Comparison of ENCODE assay signal across 24 cellular contexts in genomic region chr4:119693127-119693526, GRCh38.
A peak's percentile ranks its signal among the peaks of the same experiment; 100 is the strongest.
DNase-seq lines count a peak whose midpoint lies in the region; ATAC-seq and TF ChIP-seq lines count a peak whose summit lies in the region.
"Had no signal": no experiment of that assay in that cellular context is flagged by ENCODE, and none has a peak within 500 bp of the region (broad histone marks: within the 10 kb centered on the region; RNA-seq: fewer than 3 reads in every experiment).

No MANE protein-coding gene starts in this region.

- H3K4me3 ChIP-seq in heart left ventricle (peak overlapping the region in 8 of 12 donors; percentile 9 to 46 (median 32)), right cardiac atrium (ENCODE audit: low read length) (no peak overlapping the region), astrocyte of the spinal cord (ENCODE audit: low read depth, low read length) (no peak overlapping the region), upper lobe of right lung (peak overlapping the region; percentile 11)
- H3K4me3 ChIP-seq: esophagus squamous epithelium, prostate gland had no signal

- peak overlapping the region in 9 of 12 donors; percentile 9 to 64 (median 40) for H3K27ac ChIP-seq in heart left ventricle
- no peak overlapping the region for H3K27ac ChIP-seq in right cardiac atrium (ENCODE audit: low read length)
- H3K27ac ChIP-seq in upper lobe of right lung = no peak overlapping the region
- H3K27ac ChIP-seq in CD4-positive, alpha-beta T cell (ENCODE audit: low read depth, low read length) = no peak overlapping the region
- H3K27ac ChIP-seq: esophagus squamous epithelium, prostate gland, RWPE1 had no signal

- no peak overlapping the region for H3K27ac Mint-ChIP-seq in activated CD4-positive, alpha-beta T cell treated with anti-CD3 and anti-CD28 coated beads, Interleukin-2, amount 10 ng/mL, durations not matched to agents 24 days and 14 days
- no peak overlapping the region for H3K27ac Mint-ChIP-seq in CD4-positive, alpha-beta T cell
- H3K27ac Mint-ChIP-seq in stimulated activated naive B cell treated with anti-CD40 and anti-IgM and Interleukin-4, amounts not matched to agents 10 μg/mL and 1 μg/mL and 100 μg/mL, for 72 hours = no peak overlapping the region
- H3K27ac Mint-ChIP-seq: CD8-positive, alpha-beta T cell; naive thymus-derived CD4-positive, alpha-beta T cell had no signal

- no peaks in the 10 kb centered on the region for H3K36me3 ChIP-seq in heart left ventricle
- no peaks in the 10 kb centered on the region for H3K36me3 ChIP-seq in upper lobe of right lung
- H3K36me3 ChIP-seq: esophagus squamous epithelium, prostate gland had no signal

- no peak overlapping the region for H3K4me3 Mint-ChIP-seq in activated CD4-positive, alpha-beta T cell treated with anti-CD3 and anti-CD28 coated beads, Interleukin-2, amount 10 ng/mL, durations not matched to agents 24 days and 14 days
- no peak overlapping the region for H3K4me3 Mint-ChIP-seq in CD4-positive, alpha-beta T cell
- no peak overlapping the region for H3K4me3 Mint-ChIP-seq in stimulated activated naive B cell treated with anti-CD40 and anti-IgM and Interleukin-4, amounts not matched to agents 10 μg/mL and 1 μg/mL and 100 μg/mL, for 72 hours
- H3K4me3 Mint-ChIP-seq: CD8-positive, alpha-beta T cell; naive thymus-derived CD4-positive, alpha-beta T cell had no signal

- no peaks in the 10 kb centered on the region for H3K36me3 Mint-ChIP-seq in activated CD4-positive, alpha-beta T cell treated with anti-CD3 and anti-CD28 coated beads, Interleukin-2, amount 10 ng/mL, durations not matched to agents 24 days and 14 days (ENCODE audit: low read depth)
- no peaks in the 10 kb centered on the region for H3K36me3 Mint-ChIP-seq in CD4-positive, alpha-beta T cell (ENCODE audit: low read depth)
- no peaks in the 10 kb centered on the region for H3K36me3 Mint-ChIP-seq in stimulated activated naive B cell treated with anti-CD40 and anti-IgM and Interleukin-4, amounts not matched to agents 10 μg/mL and 1 μg/mL and 100 μg/mL, for 72 hours
- H3K36me3 Mint-ChIP-seq: CD8-positive, alpha-beta T cell; naive thymus-derived CD4-positive, alpha-beta T cell had no signal

- H3K9me3 ChIP-seq in heart left ventricle = no peaks in the 10 kb centered on the region
- H3K9me3 ChIP-seq in right cardiac atrium (ENCODE audit: control insufficient read depth, low read length) = no peaks in the 10 kb centered on the region
- H3K9me3 ChIP-seq in upper lobe of right lung = no peaks in the 10 kb centered on the region
- peaks cover 13% of the 10 kb centered on the region for H3K9me3 ChIP-seq in CD4-positive, alpha-beta T cell (ENCODE audit: control insufficient read depth, low read length)
- H3K9me3 ChIP-seq: esophagus squamous epithelium, prostate gland had no signal

- DNase-seq in heart left ventricle (peak in 1 of 5 donors; percentile 15), right cardiac atrium (no peak), astrocyte of the spinal cord (ENCODE audit: low read depth, low spot score) (peak; percentile 30), iris pigment epithelial cell (ENCODE audit: low read depth) (peak; percentile 28), upper lobe of right lung (no peak)
- no peak for DNase-seq in activated CD4-positive, alpha-beta T cell treated with anti-CD3 and anti-CD28 coated beads, Interleukin-2, amount 10 ng/mL, durations not matched to agents 24 days and 14 days
- no peak for DNase-seq in CD4-positive, alpha-beta T cell
- no peak for DNase-seq in stimulated activated naive B cell treated with anti-CD40 and anti-IgM and Interleukin-4, amounts not matched to agents 10 μg/mL and 1 μg/mL and 100 μg/mL, for 72 hours
- DNase-seq: activated CD4-positive, alpha-beta T cell treated with anti-CD3 and anti-CD28 coated beads, Interleukin-2, amount 50 U/mL, for 1 hour; activated CD8-positive, alpha-beta memory T cell treated with anti-CD3 and anti-CD28 coated beads, Interleukin-2, amount 50 U/mL, for 48 hours; activated gamma-delta T cell; amygdala; CD8-positive, alpha-beta T cell; effector memory CD4-positive, alpha-beta T cell; esophagus squamous epithelium; KG1; naive thymus-derived CD4-positive, alpha-beta T cell; NCI-H2029; NCI-H446 treated with DMSO at 0.1 percent for 48 hours; NK-92 treated with Interleukin-12 subunit alpha and Interleukin-12 subunit beta, amount 100 ng/mL, for 24 hours; substantia nigra; SW 1271 had no signal

- H3K27me3 Mint-ChIP-seq in activated CD4-positive, alpha-beta T cell treated with anti-CD3 and anti-CD28 coated beads, Interleukin-2, amount 10 ng/mL, durations not matched to agents 24 days and 14 days = peaks cover 7% of the 10 kb centered on the region
- peaks cover 52% of the 10 kb centered on the region for H3K27me3 Mint-ChIP-seq in CD4-positive, alpha-beta T cell
- H3K27me3 Mint-ChIP-seq in stimulated activated naive B cell treated with anti-CD40 and anti-IgM and Interleukin-4, amounts not matched to agents 10 μg/mL and 1 μg/mL and 100 μg/mL, for 72 hours = peaks cover 1 to 8% of the 10 kb centered on the region in 2 donors

- no peaks in the 10 kb centered on the region for H3K4me1 Mint-ChIP-seq in activated CD4-positive, alpha-beta T cell treated with anti-CD3 and anti-CD28 coated beads, Interleukin-2, amount 10 ng/mL, durations not matched to agents 24 days and 14 days
- no peaks in the 10 kb centered on the region for H3K4me1 Mint-ChIP-seq in CD4-positive, alpha-beta T cell (ENCODE audit: low read depth)
- no peaks in the 10 kb centered on the region for H3K4me1 Mint-ChIP-seq in stimulated activated naive B cell treated with anti-CD40 and anti-IgM and Interleukin-4, amounts not matched to agents 10 μg/mL and 1 μg/mL and 100 μg/mL, for 72 hours
- H3K4me1 Mint-ChIP-seq: naive thymus-derived CD4-positive, alpha-beta T cell had no signal

- H3K27me3 ChIP-seq in heart left ventricle (no peaks in the 10 kb centered on the region), right cardiac atrium (ENCODE audit: control insufficient read depth, insufficient read depth) (no peaks in the 10 kb centered on the region), upper lobe of right lung (no peaks in the 10 kb centered on the region)
- H3K27me3 ChIP-seq in CD4-positive, alpha-beta T cell (ENCODE audit: control insufficient read depth, insufficient read depth, low read length) = no peaks in the 10 kb centered on the region
- H3K27me3 ChIP-seq: esophagus squamous epithelium had no signal

- POLR2A ChIA-PET in CD4-positive, alpha-beta T cell (lab: Charles Lee) = no interaction called here

- H3K4me1 ChIP-seq in heart left ventricle (peaks cover 0 to 7% (median 0%) of the 10 kb centered on the region in 12 donors), right cardiac atrium (ENCODE audit: control insufficient read depth, insufficient read depth, low read length) (no peaks in the 10 kb centered on the region), upper lobe of right lung (no peaks in the 10 kb centered on the region)
- H3K4me1 ChIP-seq: esophagus squamous epithelium, prostate gland had no signal

- CTCF ChIA-PET in CD4-positive, alpha-beta T cell (lab: Charles Lee) = interaction anchor here (1.3 kb wide), 1 partner anchor 13 kb away, joined by 4 read pairs; no protein-coding TSS in a partner anchor

- in situ Hi-C loops in astrocyte of the spinal cord (cut with HindIII; ENCODE audit: low sequenced_read_pairs) = no loop called here

- ATAC-seq in heart left ventricle (peak in 3 of 4 donors; percentile 48 to 77 (median 70)), right cardiac atrium (no peak), upper lobe of right lung (no peak)
- ATAC-seq in CD4-positive, alpha-beta T cell (ENCODE audit: poor library complexity) = no peak
- no peak for ATAC-seq in stimulated activated naive B cell treated with anti-CD40 and anti-IgM and Interleukin-4, amounts not matched to agents 10 μg/mL and 1 μg/mL and 100 μg/mL, for 72 hours (replicated peaks)
- ATAC-seq: CD8-positive, alpha-beta T cell; naive thymus-derived CD4-positive, alpha-beta T cell had no signal

- TF ChIP-seq CTCF in heart left ventricle (IDR thresholded peaks at IDR 0.05) (no peak), astrocyte of the spinal cord (IDR thresholded peaks at IDR 0.05; ENCODE audit: low read depth, low read length) (no peak), upper lobe of right lung (IDR thresholded peaks at IDR 0.05) (no peak)
- TF ChIP-seq CTCF in CD4-positive, alpha-beta T cell (IDR thresholded peaks at IDR 0.05) = no peak

- no peak for TF ChIP-seq POLR2A in heart left ventricle (IDR thresholded peaks at IDR 0.05)

- H3K9me3 Mint-ChIP-seq in activated CD4-positive, alpha-beta T cell treated with anti-CD3 and anti-CD28 coated beads, Interleukin-2, amount 10 ng/mL, durations not matched to agents 24 days and 14 days = peaks cover 4% of the 10 kb centered on the region
- H3K9me3 Mint-ChIP-seq in CD4-positive, alpha-beta T cell = peaks cover 6% of the 10 kb centered on the region
- H3K9me3 Mint-ChIP-seq in stimulated activated naive B cell treated with anti-CD40 and anti-IgM and Interleukin-4, amounts not matched to agents 10 μg/mL and 1 μg/mL and 100 μg/mL, for 72 hours = peaks cover 7 to 11% of the 10 kb centered on the region in 2 donors

- intact Hi-C loops in heart left ventricle (cut with DNase I) (loop anchor here in 8 of 10 donors (2.0 to 10.0 kb wide), 6 partner anchors 82 to 359 kb away; no protein-coding TSS in a partner anchor), right cardiac atrium (cut with DNase I) (loop anchor here in 3 of 4 donors (5.0 to 10.0 kb wide), 4 partner anchors 92 to 359 kb away; no protein-coding TSS in a partner anchor), upper lobe of right lung (cut with DNase I) (no loop called here)
- intact Hi-C loops in activated CD4-positive, alpha-beta T cell treated with anti-CD3 and anti-CD28 coated beads, Interleukin-2, amount 10 ng/mL, durations not matched to agents 24 days and 14 days (cut with micrococcal nuclease) = no loop called here
- intact Hi-C loops in CD4-positive, alpha-beta T cell (cut with DNase I, micrococcal nuclease) = no loop called here

Comparison
In these comparisons a context has a peak if more than half of its experiments do, and no peak if none do; other contexts are left out.
1. ATAC-seq: peak in heart left ventricle (3 of 4); none in right cardiac atrium (0 of 2), upper lobe of right lung (single experiment), CD4-positive, alpha-beta T cell (single experiment) and stimulated activated naive B cell treated with anti-CD40 and anti-IgM and Interleukin-4, amounts not matched to agents 10 μg/mL and 1 μg/mL and 100 μg/mL, for 72 hours (0 of 2).
2. H3K27ac ChIP-seq: peak in heart left ventricle (9 of 12); none in right cardiac atrium (single experiment), upper lobe of right lung (single experiment) and CD4-positive, alpha-beta T cell (single experiment).
3. H3K4me3 ChIP-seq: peak in heart left ventricle (8 of 12) and upper lobe of right lung (single experiment); none in right cardiac atrium (single experiment) and astrocyte of the spinal cord (single experiment).
4. DNase-seq: peak in astrocyte of the spinal cord (single experiment) and iris pigment epithelial cell (single experiment); none in right cardiac atrium (0 of 3), upper lobe of right lung (single experiment), activated CD4-positive, alpha-beta T cell treated with anti-CD3 and anti-CD28 coated beads, Interleukin-2, amount 10 ng/mL, durations not matched to agents 24 days and 14 days (single experiment), CD4-positive, alpha-beta T cell (0 of 10) and stimulated activated naive B cell treated with anti-CD40 and anti-IgM and Interleukin-4, amounts not matched to agents 10 μg/mL and 1 μg/mL and 100 μg/mL, for 72 hours (single experiment).
5. intact Hi-C loops: an anchor here in heart left ventricle (2.0 to 10.0 kb wide) and right cardiac atrium (5.0 to 10.0 kb wide); none called in upper lobe of right lung, activated CD4-positive, alpha-beta T cell treated with anti-CD3 and anti-CD28 coated beads, Interleukin-2, amount 10 ng/mL, durations not matched to agents 24 days and 14 days and CD4-positive, alpha-beta T cell.